16 cellular contexts compared by ENCODE assay signal in the genomic region with DNA sequence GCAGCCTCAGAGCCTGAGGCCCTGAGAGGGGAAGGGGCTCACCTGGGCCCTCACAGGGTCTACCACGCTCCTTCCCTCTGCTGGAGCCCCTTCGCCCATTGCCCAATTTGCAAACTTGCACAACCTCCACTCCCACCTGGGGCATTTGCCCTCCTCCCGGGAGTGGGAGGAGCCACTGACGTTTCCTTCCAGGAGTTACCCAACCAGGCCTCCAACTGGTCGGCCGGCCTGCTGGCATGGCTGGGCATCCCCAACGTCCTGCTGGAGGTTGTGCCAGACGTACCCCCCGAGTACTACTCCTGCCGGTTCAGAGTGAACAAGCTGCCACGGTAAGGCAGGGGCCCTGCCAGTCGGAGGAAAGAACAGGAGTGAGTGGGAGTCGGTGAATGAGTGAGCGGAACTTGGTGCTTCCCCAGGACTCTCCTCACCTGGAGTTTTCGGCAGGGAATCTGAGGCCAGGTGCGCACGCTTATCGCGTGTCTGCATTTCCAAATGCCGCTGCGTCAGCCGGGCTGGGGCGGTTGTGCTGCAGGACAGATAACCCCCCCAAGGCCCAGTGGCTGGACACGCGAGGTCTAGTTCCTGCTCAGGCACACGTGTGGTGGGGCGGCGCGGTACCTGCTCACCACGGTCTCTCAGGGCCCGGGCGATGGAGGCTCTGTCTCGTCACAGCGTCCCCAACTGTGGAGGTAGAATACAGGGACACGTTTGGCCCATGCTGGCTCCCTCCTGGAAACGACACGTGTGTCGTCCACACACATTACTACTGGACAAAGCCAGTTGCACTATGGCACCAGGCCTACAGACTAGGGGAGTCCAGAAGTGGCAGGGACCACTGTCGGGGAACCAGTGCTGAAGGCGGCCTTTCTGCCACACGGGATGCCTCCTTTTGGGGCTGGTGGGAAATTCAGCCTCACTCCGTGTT. TPM values are rescaled to one million over a fixed set of nuclear protein-coding genes. Genes with fewer than 3 reads are reported as not detected.
DNase-seq lines count a peak whose midpoint lies in the region; ATAC-seq and TF ChIP-seq lines count a peak whose summit lies in the region.
"Had no signal": no experiment of that assay in that cellular context is flagged by ENCODE, and none has a peak within 500 bp of the region (broad histone marks: within the 10 kb centered on the region; RNA-seq: fewer than 3 reads in every experiment).

No MANE protein-coding gene starts in this region.

- H3K9me3 Mint-ChIP-seq in natural killer cell treated with Interleukin-12 subunit alpha and Interleukin-12 subunit beta and Interleukin-15 and Interleukin-18, amount 100 ng/mL, for 72 hours = no peaks in the 10 kb centered on the region
- no peaks in the 10 kb centered on the region for H3K9me3 Mint-ChIP-seq in natural killer cell
- H3K9me3 Mint-ChIP-seq: H9 had no signal

- ATAC-seq in natural killer cell treated with Interleukin-12 subunit alpha and Interleukin-12 subunit beta and Interleukin-15 and Interleukin-18, amount 100 ng/mL, for 72 hours = no peak
- ATAC-seq in natural killer cell (no peak), T-helper 17 cell (no peak), left lobe of liver (no peak)
- ATAC-seq: PC-3 had no signal

- intact Hi-C loops in natural killer cell (cut with micrococcal nuclease) = no loop called here

- H3K4me3 Mint-ChIP-seq in natural killer cell treated with Interleukin-12 subunit alpha and Interleukin-12 subunit beta and Interleukin-15 and Interleukin-18, amount 100 ng/mL, for 72 hours = no peak overlapping the region
- H3K4me3 Mint-ChIP-seq in natural killer cell (no peak overlapping the region), T-helper 17 cell (peak overlapping the region; percentile 57)
- H3K4me3 Mint-ChIP-seq: H9 had no signal

- no peak overlapping the region for H3K27ac Mint-ChIP-seq in natural killer cell treated with Interleukin-12 subunit alpha and Interleukin-12 subunit beta and Interleukin-15 and Interleukin-18, amount 100 ng/mL, for 72 hours
- no peak overlapping the region for H3K27ac Mint-ChIP-seq in natural killer cell
- no peak overlapping the region for H3K27ac Mint-ChIP-seq in T-helper 17 cell

- DNase-seq in natural killer cell treated with Interleukin-12 subunit alpha and Interleukin-12 subunit beta and Interleukin-15 and Interleukin-18, amount 100 ng/mL, for 72 hours (ENCODE audit: low spot score) = peak; percentile 54
- no peak for DNase-seq in natural killer cell
- no peak for DNase-seq in T-helper 17 cell
- peak; percentile 48 for DNase-seq in iPS-NIHi11 (ENCODE audit: low spot score)
- DNase-seq in retina = no peak
- no peak for DNase-seq in hepatic stellate cell (ENCODE audit: low spot score)
- DNase-seq in left lobe of liver (ENCODE audit: low spot score) = no peak
- DNase-seq: EL, H9, IMR-90, NCI-H1436, NCI-H2029 treated with DMSO at 0.1 percent for 48 hours, NCI-H2171 treated with DMSO at 0.1 percent for 48 hours, NCI-H774, PC-3 had no signal

- no peaks in the 10 kb centered on the region for H3K9me3 ChIP-seq in T-helper 17 cell (ENCODE audit: control insufficient read depth, low read length, poor library complexity, severe bottlenecking)
- H3K9me3 ChIP-seq: SJSA1 had no signal

- no peaks in the 10 kb centered on the region for H3K27me3 Mint-ChIP-seq in natural killer cell treated with Interleukin-12 subunit alpha and Interleukin-12 subunit beta and Interleukin-15 and Interleukin-18, amount 100 ng/mL, for 72 hours
- no peaks in the 10 kb centered on the region for H3K27me3 Mint-ChIP-seq in natural killer cell (ENCODE audit: low read depth in 2 of 2)
- H3K27me3 Mint-ChIP-seq in T-helper 17 cell = no peaks in the 10 kb centered on the region

- no peak for TF ChIP-seq CTCF in natural killer cell (IDR thresholded peaks at IDR 0.05)

- H3K36me3 Mint-ChIP-seq in natural killer cell treated with Interleukin-12 subunit alpha and Interleukin-12 subunit beta and Interleukin-15 and Interleukin-18, amount 100 ng/mL, for 72 hours = no peaks in the 10 kb centered on the region
- no peaks in the 10 kb centered on the region for H3K36me3 Mint-ChIP-seq in natural killer cell
- H3K36me3 Mint-ChIP-seq in T-helper 17 cell (ENCODE audit: low read depth) = no peaks in the 10 kb centered on the region

- H3K4me1 Mint-ChIP-seq in natural killer cell treated with Interleukin-12 subunit alpha and Interleukin-12 subunit beta and Interleukin-15 and Interleukin-18, amount 100 ng/mL, for 72 hours (ENCODE audit: low read depth in 2 of 2) = no peaks in the 10 kb centered on the region
- H3K4me1 Mint-ChIP-seq in natural killer cell (no peaks in the 10 kb centered on the region), T-helper 17 cell (no peaks in the 10 kb centered on the region)

RNA-seq across cellular contexts. Expression of gene ANO7, which starts 11.7 kb away (rescaled TPM):
- total RNA-seq in natural killer cell treated with Interleukin-12 subunit alpha and Interleukin-12 subunit beta and Interleukin-15 and Interleukin-18, amount 100 ng/mL, for 72 hours = 1 to 10 TPM; 2.8 to 7.1 TPM
- total RNA-seq in natural killer cell = 1 to 10 TPM in 2 of 3 donors, under 1 TPM in 1; 0.97 to 1.4 (median 1.1) TPM
- total RNA-seq in T-helper 17 cell = under 1 TPM; 0.16 to 0.20 TPM
- 1.3 TPM for total RNA-seq in left lobe of liver

RNA-seq across cellular contexts. Expression of gene PPP1R7, which starts 49.9 kb away (rescaled TPM):
- total RNA-seq in natural killer cell treated with Interleukin-12 subunit alpha and Interleukin-12 subunit beta and Interleukin-15 and Interleukin-18, amount 100 ng/mL, for 72 hours = 100 to 1,000 TPM in 1 of 2 donors, 10 to 100 TPM in 1; 54.8 to 109 TPM
- 10 to 100 TPM; 57.8 to 66.3 (median 60.4) TPM for total RNA-seq in natural killer cell
- 10 to 100 TPM; 40.0 to 54.8 TPM for total RNA-seq in T-helper 17 cell
- 25.6 TPM for total RNA-seq in left lobe of liver

RNA-seq across cellular contexts. Expression of gene PASK, which starts 50.9 kb away (rescaled TPM):
- total RNA-seq in natural killer cell treated with Interleukin-12 subunit alpha and Interleukin-12 subunit beta and Interleukin-15 and Interleukin-18, amount 100 ng/mL, for 72 hours = 10 to 100 TPM; 69.5 to 78.9 TPM
- total RNA-seq in natural killer cell = 10 to 100 TPM; 27.9 to 45.2 (median 36.2) TPM
- total RNA-seq in T-helper 17 cell = 100 to 1,000 TPM; 108 to 163 TPM
- 5.0 TPM for total RNA-seq in left lobe of liver

Comparison
In these comparisons a context has a peak if more than half of its experiments do, and no peak if none do; other contexts are left out.
1. DNase-seq: peak in natural killer cell treated with Interleukin-12 subunit alpha and Interleukin-12 subunit beta and Interleukin-15 and Interleukin-18, amount 100 ng/mL, for 72 hours (single experiment) and iPS-NIHi11 (single experiment); none in natural killer cell (single experiment), T-helper 17 cell (0 of 3), retina (single experiment), hepatic stellate cell (single experiment) and left lobe of liver (single experiment).